Comparison of ENCODE assay signal across 16 cellular contexts in the genomic region with DNA sequence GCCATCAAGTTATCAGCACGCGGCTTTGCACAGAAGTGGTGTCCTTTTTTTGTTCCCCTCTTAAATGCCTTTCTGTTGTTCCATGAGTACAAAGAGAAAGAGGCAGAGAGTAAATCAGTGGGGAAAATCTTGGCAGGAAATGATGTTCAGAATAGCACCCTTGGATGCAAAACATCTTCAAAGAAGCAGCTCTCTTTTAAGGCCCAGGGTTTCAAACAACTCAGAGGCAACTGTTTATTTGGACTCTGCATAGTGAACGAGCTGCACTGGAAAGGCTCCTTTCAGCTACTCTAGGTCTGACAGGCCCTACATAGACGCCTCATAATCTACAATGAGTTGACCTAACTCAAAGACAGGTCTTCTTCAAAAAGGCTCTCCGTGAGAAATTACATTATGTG. TPM values are rescaled to one million over a fixed set of nuclear protein-coding genes. Genes with fewer than 3 reads are reported as not detected.
DNase-seq lines count a peak whose midpoint lies in the region; ATAC-seq and TF ChIP-seq lines count a peak whose summit lies in the region.
"Had no signal": no experiment of that assay in that cellular context is flagged by ENCODE, and none has a peak within 500 bp of the region (broad histone marks: within the 10 kb centered on the region; RNA-seq: fewer than 3 reads in every experiment).

No MANE protein-coding gene starts in this region.

- no peaks in the 10 kb centered on the region for H3K9me3 Mint-ChIP-seq in immature natural killer cell
- H3K9me3 Mint-ChIP-seq in progenitor cell of endocrine pancreas (ENCODE audit: low read depth) = no peaks in the 10 kb centered on the region
- H3K9me3 Mint-ChIP-seq: nephron progenitor cell had no signal

- H3K9me1 ChIP-seq in IMR-90 (ENCODE audit: insufficient read depth, low read length) = peaks cover 33% of the 10 kb centered on the region

- WGBS in IMR-90 (ENCODE audit: extremely low coverage in 2 of 2, insufficient read length in 1 of 2), 2 experiments = 60% methylated on average over 1 of the region's 5 CpGs; no CpG with 5 or more reads in 1 of the 2 experiments

- no peak overlapping the region for H3K4ac ChIP-seq in IMR-90 (ENCODE audit: low read depth, low read length)

- no peak overlapping the region for H3K4me2 ChIP-seq in IMR-90 (ENCODE audit: low read depth, low read length)

- H3K79me1 ChIP-seq in IMR-90 (ENCODE audit: low read depth in 1 of 2, low read length in 2 of 2) = peaks cover 24 to 50% of the 10 kb centered on the region in 2 experiments

- peaks cover 10% of the 10 kb centered on the region; the same call in 1 of the 2 replicates for H4K20me1 ChIP-seq in IMR-90 (ENCODE audit: insufficient read depth, low read length)

- dilution Hi-C loops in IMR-90 (cut with HindIII; ENCODE audit: low sequenced_read_pairs, unreplicated experiment) = no loop called here

- ATAC-seq in IMR-90 (ENCODE audit: low read depth) = peak; percentile 13
- ATAC-seq: SK-N-SH treated with all-trans-retinoic acid at 6 μM for 48 hours had no signal

- peak overlapping the region in 4 of 6 donors; percentile 18 to 75 (median 29) for H3K27ac Mint-ChIP-seq in immature natural killer cell
- peak overlapping the region; percentile 70 for H3K27ac Mint-ChIP-seq in progenitor cell of endocrine pancreas

- peaks cover 14% of the 10 kb centered on the region for H3K4me1 ChIP-seq in IMR-90 (ENCODE audit: control insufficient read depth, insufficient read depth, low read length)
- H3K4me1 ChIP-seq: tibial artery had no signal

- peaks cover 83% of the 10 kb centered on the region for H3K36me3 ChIP-seq in IMR-90 (ENCODE audit: control insufficient read depth, insufficient read depth, low read length)

- H3K27me3 ChIP-seq in IMR-90 (ENCODE audit: control insufficient read depth, insufficient read depth, low read length) = no peaks in the 10 kb centered on the region
- H3K27me3 ChIP-seq: tibial artery had no signal

- H3K4me3 ChIP-seq in IMR-90 (ENCODE audit: insufficient read depth, low read depth, low read length) = no peak overlapping the region
- H3K4me3 ChIP-seq: HAP-1, tibial artery had no signal

- H4K8ac ChIP-seq in IMR-90 (ENCODE audit: low read depth in 2 of 2, low read length in 2 of 2) = no peak overlapping the region

- no peak overlapping the region for H2BK5ac ChIP-seq in IMR-90 (ENCODE audit: low read depth, low read length, poor library complexity, severe bottlenecking)

- peak; percentile 64 for DNase-seq in NCI-H748 (lab: John Stamatoyannopoulos, UW; ENCODE audit: unreplicated experiment)
- no peak for DNase-seq in NCI-H748 treated with DMSO at 0.1 percent for 48 hours (lab: John Stamatoyannopoulos, UW)
- DNase-seq in IMR-90 = no peak
- no peak for DNase-seq in immature natural killer cell
- no peak for DNase-seq in progenitor cell of endocrine pancreas (ENCODE audit: low spot score, unreplicated experiment)
- no peak for DNase-seq in NCI-H446 treated with DMSO at 0.1 percent for 48 hours (lab: John Stamatoyannopoulos, UW)
- no peak for DNase-seq in HPDE6-E6E7 (ENCODE audit: extremely low spot score)
- no peak for DNase-seq in foreskin melanocyte
- DNase-seq: activated CD8-positive, alpha-beta memory T cell treated with anti-CD3 and anti-CD28 coated beads, Interleukin-2, amount 50 U/mL, for 48 hours; effector CD4-positive, alpha-beta T cell; foreskin fibroblast; NCI-H2171; nephron progenitor cell; tibial artery had no signal

- no peak overlapping the region for H2BK20ac ChIP-seq in IMR-90 (ENCODE audit: low read depth, low read length)

- H3K4me1 Mint-ChIP-seq in immature natural killer cell = peaks cover 23 to 31% of the 10 kb centered on the region in 2 donors
- peaks cover 37% of the 10 kb centered on the region for H3K4me1 Mint-ChIP-seq in progenitor cell of endocrine pancreas (ENCODE audit: low read depth)

- no peak for TF ChIP-seq CTCF in IMR-90 (conservative IDR thresholded peaks at IDR 0.05; ENCODE audit: low read depth, low read length)
- no peak for TF ChIP-seq CTCF in progenitor cell of endocrine pancreas (IDR thresholded peaks at IDR 0.05; ENCODE audit: unreplicated experiment)

- no peak overlapping the region for H3K27ac ChIP-seq in IMR-90 (ENCODE audit: insufficient read depth, low read length)
- H3K27ac ChIP-seq: tibial artery had no signal

- in situ Hi-C loops in IMR-90 (cut with MboI; ENCODE audit: low sequenced_read_pairs) = no loop called here

- H3K18ac ChIP-seq in IMR-90 (ENCODE audit: low read depth, low read length) = no peak overlapping the region

- H2BK15ac ChIP-seq in IMR-90 (ENCODE audit: low read depth, low read length) = no peak overlapping the region

- peaks cover 2% of the 10 kb centered on the region in 3 donors for H3K27me3 Mint-ChIP-seq in immature natural killer cell (ENCODE audit: low read depth in 3 of 3)
- no peaks in the 10 kb centered on the region for H3K27me3 Mint-ChIP-seq in progenitor cell of endocrine pancreas

- peaks cover 44 to 88% (median 50%) of the 10 kb centered on the region in 3 donors for H3K36me3 Mint-ChIP-seq in immature natural killer cell
- no peaks in the 10 kb centered on the region for H3K36me3 Mint-ChIP-seq in progenitor cell of endocrine pancreas (ENCODE audit: insufficient read depth)

- no peak for TF ChIP-seq RAD21 in IMR-90 (IDR thresholded peaks at IDR 0.05; ENCODE audit: low read length)

- TF ChIP-seq POLR2A in IMR-90 (IDR thresholded peaks at IDR 0.05; ENCODE audit: low read depth, low read length) = no peak

- intact Hi-C loops in IMR-90 (cut with micrococcal nuclease) = loop anchor here (5.0 kb wide), 1 partner anchor 115 kb away; no protein-coding TSS in a partner anchor

- 0 out of 2 replicates have a peak overlapping the region, but pooled peaks have one; percentile 2 for H3K23ac ChIP-seq in IMR-90 (ENCODE audit: low read depth, low read length)

- no peak overlapping the region for H2BK120ac ChIP-seq in IMR-90 (ENCODE audit: low read depth, low read length)

- CTCF ChIA-PET in IMR-90 (lab: Yijun Ruan, JAX) = no interaction called here

- H3K9ac ChIP-seq in IMR-90 (ENCODE audit: low read depth, low read length) = no peak overlapping the region

- no peak overlapping the region for H4K5ac ChIP-seq in IMR-90 (ENCODE audit: low read depth, low read length)

- H3K14ac ChIP-seq in IMR-90 (replicated peaks; ENCODE audit: low read depth, low read length) = 0 out of 2 replicates have a peak overlapping the region, but pooled peaks have one; percentile 2

- H2AK9ac ChIP-seq in IMR-90 (replicated peaks; ENCODE audit: low read depth, low read length, poor library complexity) = peak overlapping the region; percentile 20

- POLR2A ChIA-PET in IMR-90 (lab: Charles Lee; ENCODE audit: unreplicated experiment) = no interaction called here

- H4K91ac ChIP-seq in IMR-90 (ENCODE audit: insufficient read depth, low read depth, low read length) = no peak overlapping the region

- H2AFZ ChIP-seq in IMR-90 (replicated peaks; ENCODE audit: low read length, poor library complexity) = no peak overlapping the region

- H3K56ac ChIP-seq in IMR-90 (ENCODE audit: extremely low read depth, insufficient read depth, low read length) = no peak overlapping the region

- no peaks in the 10 kb centered on the region for H3K9me3 ChIP-seq in IMR-90 (ENCODE audit: control insufficient read depth, insufficient read depth, low read length)
- H3K9me3 ChIP-seq: HAP-1, tibial artery had no signal

- H3K4me3 Mint-ChIP-seq in immature natural killer cell (no peak overlapping the region), progenitor cell of endocrine pancreas (ENCODE audit: low read depth) (no peak overlapping the region)
- H3K4me3 Mint-ChIP-seq: nephron progenitor cell had no signal

- no peak overlapping the region for H2AK5ac ChIP-seq in IMR-90 (ENCODE audit: low read depth, low read length)

- BruUV-seq in IMR-90 (replicated peaks; lab: Mats Ljungman, UMichigan) = no TSS peak

TF ChIP-seq in IMR-90, 13 proteins besides CTCF, POLR2A, EP300 and RAD21:
- no peak for TF ChIP-seq MAZ (IDR thresholded peaks at IDR 0.05; ENCODE audit: borderline replicate concordance, low read depth, low read length)
- TF ChIP-seq RFX5 (IDR thresholded peaks at IDR 0.05; ENCODE audit: low read depth, low read length) = no peak
- no peak for TF ChIP-seq CEBPB (IDR thresholded peaks at IDR 0.05; ENCODE audit: low read depth, low read length)
- TF ChIP-seq NFE2L2 (IDR thresholded peaks at IDR 0.05; ENCODE audit: low read depth, low read length) = no peak
- no peak for TF ChIP-seq MXI1 (IDR thresholded peaks at IDR 0.05; ENCODE audit: borderline replicate concordance, low read depth, low read length)
- TF ChIP-seq CHD1 (IDR thresholded peaks at IDR 0.05; ENCODE audit: low read depth, low read length) = no peak
- TF ChIP-seq ELK1 (IDR thresholded peaks at IDR 0.05; ENCODE audit: borderline replicate concordance, low read depth, low read length) = no peak
- TF ChIP-seq SMC3 (IDR thresholded peaks at IDR 0.05; ENCODE audit: low read depth, low read length) = no peak
- no peak for TF ChIP-seq MAFK (IDR thresholded peaks at IDR 0.05; ENCODE audit: low read depth, low read length)

RNA-seq across cellular contexts. Expression of gene HEG1, which starts 53.4 kb away (rescaled TPM):
- 23.9 and 25.6 TPM in 2 replicates for total RNA-seq in IMR-90 (2012; rRNA removed)
- polyA plus RNA-seq in IMR-90 (2012; rRNA removed) = 36.3 and 43.4 TPM in 2 replicates
- polyA plus RNA-seq in IMR-90 (2012; cell fraction: cytosol; rRNA removed) = 26.1 and 37.9 TPM in 2 replicates
- polyA plus RNA-seq in IMR-90 (2012; cell fraction: nucleus; rRNA removed; ENCODE audit: low replicate concordance) = 30.7 and 53.5 TPM in 2 replicates
- polyA plus RNA-seq in immature natural killer cell = 10 to 100 TPM in 1 of 3 donors, 1 to 10 TPM in 2; 2.1 to 12.1 (median 4.9) TPM
- total RNA-seq in progenitor cell of endocrine pancreas = 4.1 and 7.2 TPM in 2 replicates
